ENCODE assay signal across 8 cellular contexts in genomic region chr2:70132244-70133126, GRCh38. TPM values are rescaled to one million over a fixed set of nuclear protein-coding genes. Genes with fewer than 3 reads are reported as not detected.
A peak's percentile ranks its signal among the peaks of the same experiment; 100 is the strongest.
DNase-seq lines count a peak whose midpoint lies in the region; ATAC-seq and TF ChIP-seq lines count a peak whose summit lies in the region.

No MANE protein-coding gene starts in this region.

- H3K27me3 Mint-ChIP-seq in naive B cell: no peaks in the 10 kb centered on the region

- H3K4me3 Mint-ChIP-seq in naive B cell: peak overlapping the region; percentile 83 to 94 (median 90)

- DNase-seq in stimulated activated CD4-positive, alpha-beta T cell treated with anti-CD3 and anti-CD28 coated beads, Interleukin-4, amount 100 ng/mL, for 24 hours: peak; percentile 48
- no peak for DNase-seq in stimulated activated CD4-positive, alpha-beta T cell treated with anti-CD3 and anti-CD28 coated beads, Interleukin-2, amount 100 ng/mL, for 48 hours
- DNase-seq in NCI-H1694 treated with DMSO at 0.1 percent for 48 hours (lab: John Stamatoyannopoulos, UW) (peak; percentile 86), epithelial cell of proximal tubule (ENCODE audit: low read depth) (no peak), naive B cell (peak; percentile 54)

- H3K27ac Mint-ChIP-seq in naive B cell: peak overlapping the region; percentile 92 to 99 (median 98)

- no peaks in the 10 kb centered on the region for H3K9me3 Mint-ChIP-seq in naive B cell

- ATAC-seq in HG02840 (IDR thresholded peaks at IDR 0.05; ENCODE audit: low FRiP score, unreplicated experiment) (peak; percentile 54), naive B cell (ENCODE audit: low read depth in 2 of 2) (peak; percentile 70), HG03135 (IDR thresholded peaks at IDR 0.05; ENCODE audit: unreplicated experiment) (no peak)

- H3K4me1 Mint-ChIP-seq in naive B cell: peaks cover 58 to 74% (median 58%) of the 10 kb centered on the region in 3 donors

- TF ChIP-seq CTCF in WI38 (IDR thresholded peaks at IDR 0.05; ENCODE audit: low read depth, low read length) (no peak), epithelial cell of proximal tubule (conservative IDR thresholded peaks at IDR 0.05; ENCODE audit: low read depth, low read length) (peak; percentile 3)

- H3K36me3 Mint-ChIP-seq in naive B cell: no peaks in the 10 kb centered on the region

- H3K4me3 ChIP-seq in WI38 (ENCODE audit: low read depth, low read length): peak overlapping the region; percentile 41
- peak overlapping the region; percentile 17 for H3K4me3 ChIP-seq in epithelial cell of proximal tubule (ENCODE audit: low read depth, low read length)

RNA-seq across cellular contexts. Expression of gene PCBP1, which starts 45.2 kb away (rescaled TPM):
- 73.6 and 100 TPM in 2 replicates for total RNA-seq in epithelial cell of proximal tubule
- 100 to 1,000 TPM; 108 to 148 (median 126) TPM for polyA plus RNA-seq in naive B cell (ENCODE audit: low read depth in 6 of 6)

RNA-seq across cellular contexts. Expression of gene C2orf42, which starts 58.3 kb away (rescaled TPM):
- total RNA-seq in epithelial cell of proximal tubule: 8.1 TPM in 2 replicates
- polyA plus RNA-seq in naive B cell (ENCODE audit: low read depth in 6 of 6): 10 to 100 TPM; 14.1 to 35.5 (median 23.4) TPM

Comparison
In these comparisons a context has a peak if more than half of its experiments do, and no peak if none do; other contexts are left out.
1. DNase-seq: peak in stimulated activated CD4-positive, alpha-beta T cell treated with anti-CD3 and anti-CD28 coated beads, Interleukin-4, amount 100 ng/mL, for 24 hours (single experiment), NCI-H1694 treated with DMSO at 0.1 percent for 48 hours (single experiment) and naive B cell (single experiment); none in stimulated activated CD4-positive, alpha-beta T cell treated with anti-CD3 and anti-CD28 coated beads, Interleukin-2, amount 100 ng/mL, for 48 hours (0 of 2) and epithelial cell of proximal tubule (single experiment).